In genomic region chr11:87820026-87820425, GRCh38 we compare ENCODE assay signal across 19 cellular contexts.
"Had no signal": no experiment of that assay in that cellular context is flagged by ENCODE, and none has a peak within 500 bp of the region (broad histone marks: within the 10 kb centered on the region; RNA-seq: fewer than 3 reads in every experiment).

No MANE protein-coding gene starts in this region.

- H3K79me2 ChIP-seq: hepatocyte had no signal

- H3K36me3 ChIP-seq: prostate gland, suprapubic skin, upper lobe of left lung had no signal

- H3K4me3 ChIP-seq: hepatocyte, prostate gland, suprapubic skin, upper lobe of left lung had no signal

- H3K4me1 Mint-ChIP-seq: WTC11 had no signal

- H3K27ac ChIP-seq: hepatocyte, prostate gland, suprapubic skin, upper lobe of left lung had no signal

- H3K9me3 ChIP-seq: prostate gland, suprapubic skin, upper lobe of left lung had no signal

- DNase-seq: activated CD4-positive, alpha-beta T cell treated with anti-CD3 and anti-CD28 coated beads for 48 hours; activated CD8-positive, alpha-beta memory T cell treated with anti-CD3 and anti-CD28 coated beads, Interleukin-2, amount 50 U/mL, for 48 hours; activated CD8-positive, alpha-beta T cell treated with anti-CD3 and anti-CD28 coated beads, Interleukin-2, amount 10 ng/mL, durations not matched to agents 7 days and 5 days; activated gamma-delta T cell; activated T-cell treated with anti-CD3 and anti-CD28 coated beads, Interleukin-2, amount 50 U/mL, for 72 hours; erythroblast; mesenchymal stem cell; nucleus accumbens; right cardiac atrium; small intestine; stimulated activated CD4-positive, alpha-beta T cell treated with anti-CD3 and anti-CD28 coated beads, Interleukin-4, amount 100 ng/mL, for 24 hours; stimulated activated naive CD4-positive, alpha-beta T cell; upper lobe of left lung had no signal

- H3K27me3 Mint-ChIP-seq: activated naive CD8-positive, alpha-beta T cell; natural killer cell treated with Interleukin-12 subunit alpha and Interleukin-12 subunit beta and Interleukin-15 and Interleukin-18, amount 100 ng/mL, for 72 hours had no signal

- H3K4me2 ChIP-seq: hepatocyte had no signal

- H2AFZ ChIP-seq: hepatocyte had no signal

- H3K27ac Mint-ChIP-seq: activated CD8-positive, alpha-beta T cell treated with anti-CD3 and anti-CD28 coated beads, Interleukin-2, amount 10 ng/mL, durations not matched to agents 7 days and 5 days; activated naive CD8-positive, alpha-beta T cell; activated T-cell treated with anti-CD3 and anti-CD28 coated beads, Interleukin-2, amount 50 U/mL, for 72 hours; natural killer cell treated with Interleukin-12 subunit alpha and Interleukin-12 subunit beta and Interleukin-15 and Interleukin-18, amount 100 ng/mL, for 72 hours; WTC11 had no signal

- H3K36me3 Mint-ChIP-seq: activated naive CD8-positive, alpha-beta T cell; natural killer cell treated with Interleukin-12 subunit alpha and Interleukin-12 subunit beta and Interleukin-15 and Interleukin-18, amount 100 ng/mL, for 72 hours; WTC11 had no signal

- H3K4me1 ChIP-seq: prostate gland, upper lobe of left lung had no signal

- H3K9me3 Mint-ChIP-seq: activated T-cell treated with anti-CD3 and anti-CD28 coated beads, Interleukin-2, amount 50 U/mL, for 72 hours; WTC11 had no signal

- H3K27me3 ChIP-seq: hepatocyte, suprapubic skin, upper lobe of left lung had no signal

- H3K4me3 Mint-ChIP-seq: activated CD8-positive, alpha-beta T cell treated with anti-CD3 and anti-CD28 coated beads, Interleukin-2, amount 10 ng/mL, durations not matched to agents 7 days and 5 days; activated naive CD8-positive, alpha-beta T cell; activated T-cell treated with anti-CD3 and anti-CD28 coated beads, Interleukin-2, amount 50 U/mL, for 72 hours; natural killer cell treated with Interleukin-12 subunit alpha and Interleukin-12 subunit beta and Interleukin-15 and Interleukin-18, amount 100 ng/mL, for 72 hours; WTC11 had no signal
